36 cellular contexts compared by ENCODE assay signal in the genomic region with DNA sequence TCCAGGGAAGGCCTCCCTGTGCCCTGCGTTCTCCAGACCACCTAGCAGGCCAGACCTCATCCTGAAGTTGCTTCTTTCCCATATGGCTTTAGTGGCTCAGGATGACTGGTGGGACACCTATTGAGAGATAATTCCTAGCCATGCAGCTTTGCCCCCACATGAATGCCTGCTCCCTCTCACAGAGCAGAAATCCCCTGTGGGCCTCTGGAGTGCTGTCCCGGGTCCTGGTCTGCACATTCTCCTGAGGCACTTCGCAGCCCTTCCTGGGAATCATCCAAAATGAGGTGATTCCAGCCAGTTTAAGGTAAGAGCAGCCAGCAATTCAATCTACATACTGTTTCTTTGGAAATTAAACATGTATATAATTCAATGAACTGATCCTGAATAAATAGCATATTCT.
"Had no signal": no experiment of that assay in that cellular context is flagged by ENCODE, and none has a peak within 500 bp of the region (broad histone marks: within the 10 kb centered on the region; RNA-seq: fewer than 3 reads in every experiment).

No MANE protein-coding gene starts in this region.

- H3K4me1 ChIP-seq: adrenal gland, body of pancreas, esophagus muscularis mucosa, foreskin keratinocyte, gastrocnemius medialis, heart left ventricle had no signal

- H3K27me3 ChIP-seq: adrenal gland, body of pancreas, esophagus muscularis mucosa, foreskin keratinocyte, gastrocnemius medialis had no signal

- H3K4me3 Mint-ChIP-seq: activated CD4-positive, alpha-beta memory T cell treated with anti-CD3 and anti-CD28 coated beads for 36 hours; activated CD4-positive, alpha-beta T cell treated with anti-CD3 and anti-CD28 coated beads for 36 hours; activated CD4-positive, alpha-beta T cell treated with anti-CD3 and anti-CD28 coated beads, Interleukin-2, amount 10 ng/mL, durations not matched to agents 24 days and 14 days; activated CD8-positive, alpha-beta memory T cell treated with anti-CD3 and anti-CD28 coated beads, Interleukin-2, amount 10 ng/mL, durations not matched to agents 7 days and 5 days; activated CD8-positive, alpha-beta T cell treated with anti-CD3 and anti-CD28 coated beads, Interleukin-2, amount 10 ng/mL, durations not matched to agents 7 days and 5 days; activated naive CD4-positive, alpha-beta T cell treated with anti-CD3 and anti-CD28 coated beads for 36 hours; activated naive CD4-positive, alpha-beta T cell treated with anti-CD3 and anti-CD28 coated beads, Interleukin-2, amount 50 U/mL, for 24 hours; activated naive CD8-positive, alpha-beta T cell treated with anti-CD3 and anti-CD28 coated beads for 36 hours; activated naive CD8-positive, alpha-beta T cell treated with anti-CD3 and anti-CD28 coated beads, Interleukin-2, amount 50 U/mL, for 24 hours; activated T-helper 1 cell treated with anti-CD3 and anti-CD28 coated beads, Interleukin-12 subunit alpha, Interleukin-12 subunit beta, Interleukin-2, Interleukin-4 antibody, amounts not matched to agents 30 ng/mL and 10 ng/mL and 1 ng/mL, durations not matched to agents 14 hours and 24 hours and 36 hours; T-helper 17 cell; T-helper 2 cell treated with Interferon-gamma antibody and Interleukin-4, amounts not matched to agents 5 μg/mL and 100 μg/mL, for 36 hours had no signal

- H3K9me3 ChIP-seq: adrenal gland, body of pancreas, esophagus muscularis mucosa, gastrocnemius medialis, heart left ventricle had no signal

- DNase-seq: activated CD4-positive, alpha-beta memory T cell treated with anti-CD3 and anti-CD28 coated beads for 36 hours; activated CD4-positive, alpha-beta T cell treated with anti-CD3 and anti-CD28 coated beads for 36 hours; activated CD4-positive, alpha-beta T cell treated with anti-CD3 and anti-CD28 coated beads, Interleukin-2, amount 10 ng/mL, durations not matched to agents 24 days and 14 days; activated CD4-positive, CD25-positive, alpha-beta regulatory T cell; activated CD4-positive, CD25-positive, alpha-beta regulatory T cell treated with anti-CD3 and anti-CD28 coated beads, Interleukin-2, amount 50 U/mL, for 72 hours; activated CD8-positive, alpha-beta memory T cell treated with anti-CD3 and anti-CD28 coated beads, Interleukin-2, amount 10 ng/mL, durations not matched to agents 7 days and 5 days; activated CD8-positive, alpha-beta memory T cell treated with anti-CD3 and anti-CD28 coated beads, Interleukin-2, amount 50 U/mL, for 4 hours; activated CD8-positive, alpha-beta T cell treated with anti-CD3 and anti-CD28 coated beads, Interleukin-2, amount 10 ng/mL, durations not matched to agents 7 days and 5 days; activated effector memory CD4-positive, alpha-beta T cell treated with anti-CD3 and anti-CD28 coated beads, Interleukin-2, amount 50 U/mL, for 16 hours; activated naive CD4-positive, alpha-beta T cell treated with anti-CD3 and anti-CD28 coated beads for 36 hours; activated naive CD8-positive, alpha-beta T cell treated with anti-CD3 and anti-CD28 coated beads for 36 hours; activated naive CD8-positive, alpha-beta T cell treated with anti-CD3 and anti-CD28 coated beads, Interleukin-2, amount 50 U/mL, for 24 hours; activated T-cell treated with anti-CD3 and anti-CD28 coated beads, Interleukin-2, amount 50 U/mL, for 1 hour; activated T-cell treated with anti-CD3 and anti-CD28 coated beads, Interleukin-2, amount 50 U/mL, for 48 hours; adrenal gland; amygdala; aorta; body of pancreas; caudate nucleus; cortex of kidney; dermis blood vessel endothelial cell; effector CD4-positive, alpha-beta T cell; erythroblast; foreskin keratinocyte; gastrocnemius medialis; glutamatergic neuron; heart left ventricle; T-helper 1 cell; T-helper 17 cell; T1000; WERI-Rb-1 had no signal

- H3K27ac ChIP-seq: adrenal gland, body of pancreas, esophagus muscularis mucosa, foreskin keratinocyte, gastrocnemius medialis, heart left ventricle, WERI-Rb-1 had no signal

- H3K4me3 ChIP-seq: adrenal gland, body of pancreas, esophagus muscularis mucosa, gastrocnemius medialis, heart left ventricle had no signal

- H3K4me1 Mint-ChIP-seq: activated CD4-positive, alpha-beta T cell treated with anti-CD3 and anti-CD28 coated beads for 36 hours; activated CD4-positive, alpha-beta T cell treated with anti-CD3 and anti-CD28 coated beads, Interleukin-2, amount 10 ng/mL, durations not matched to agents 24 days and 14 days; activated CD8-positive, alpha-beta memory T cell treated with anti-CD3 and anti-CD28 coated beads, Interleukin-2, amount 10 ng/mL, durations not matched to agents 7 days and 5 days; activated naive CD4-positive, alpha-beta T cell treated with anti-CD3 and anti-CD28 coated beads, Interleukin-2, amount 50 U/mL, for 24 hours; activated naive CD8-positive, alpha-beta T cell treated with anti-CD3 and anti-CD28 coated beads for 36 hours; activated naive CD8-positive, alpha-beta T cell treated with anti-CD3 and anti-CD28 coated beads, Interleukin-2, amount 50 U/mL, for 24 hours had no signal

- H3K36me3 Mint-ChIP-seq: activated CD4-positive, alpha-beta memory T cell treated with anti-CD3 and anti-CD28 coated beads for 36 hours; activated CD8-positive, alpha-beta memory T cell treated with anti-CD3 and anti-CD28 coated beads, Interleukin-2, amount 10 ng/mL, durations not matched to agents 7 days and 5 days; activated naive CD4-positive, alpha-beta T cell treated with anti-CD3 and anti-CD28 coated beads, Interleukin-2, amount 50 U/mL, for 24 hours; activated naive CD8-positive, alpha-beta T cell treated with anti-CD3 and anti-CD28 coated beads for 36 hours had no signal

- ATAC-seq: activated CD4-positive, alpha-beta T cell treated with anti-CD3 and anti-CD28 coated beads for 36 hours; activated CD8-positive, alpha-beta memory T cell treated with anti-CD3 and anti-CD28 coated beads, Interleukin-2, amount 10 ng/mL, durations not matched to agents 7 days and 5 days; activated CD8-positive, alpha-beta T cell treated with anti-CD3 and anti-CD28 coated beads, Interleukin-2, amount 10 ng/mL, durations not matched to agents 7 days and 5 days; activated naive CD8-positive, alpha-beta T cell treated with anti-CD3 and anti-CD28 coated beads, Interleukin-2, amount 50 U/mL, for 24 hours; body of pancreas; foreskin keratinocyte; gastrocnemius medialis; heart left ventricle; T-helper 17 cell had no signal

- H3K36me3 ChIP-seq: adrenal gland, esophagus muscularis mucosa, gastrocnemius medialis, heart left ventricle, WERI-Rb-1 had no signal

- H3K9me3 Mint-ChIP-seq: activated CD4-positive, alpha-beta memory T cell treated with anti-CD3 and anti-CD28 coated beads for 36 hours; activated CD4-positive, alpha-beta T cell treated with anti-CD3 and anti-CD28 coated beads, Interleukin-2, amount 10 ng/mL, durations not matched to agents 24 days and 14 days; activated naive CD4-positive, alpha-beta T cell treated with anti-CD3 and anti-CD28 coated beads for 36 hours; activated naive CD4-positive, alpha-beta T cell treated with anti-CD3 and anti-CD28 coated beads, Interleukin-2, amount 50 U/mL, for 24 hours; activated naive CD8-positive, alpha-beta T cell treated with anti-CD3 and anti-CD28 coated beads for 36 hours; activated naive CD8-positive, alpha-beta T cell treated with anti-CD3 and anti-CD28 coated beads, Interleukin-2, amount 50 U/mL, for 24 hours; activated T-helper 1 cell treated with anti-CD3 and anti-CD28 coated beads, Interleukin-12 subunit alpha, Interleukin-12 subunit beta, Interleukin-2, Interleukin-4 antibody, amounts not matched to agents 30 ng/mL and 10 ng/mL and 1 ng/mL, durations not matched to agents 14 hours and 24 hours and 36 hours; activated T-helper 2 cell treated with anti-CD3 and anti-CD28 coated beads, Interferon-gamma antibody, Interleukin-2, Interleukin-4, amounts not matched to agents 10 μg/mL and 5 μg/mL and 100 μg/mL, durations not matched to agents 14 hours and 24 hours and 36 hours; T-helper 2 cell treated with Interferon-gamma antibody and Interleukin-4, amounts not matched to agents 5 μg/mL and 100 μg/mL, for 36 hours had no signal

- H3K27me3 Mint-ChIP-seq: activated CD4-positive, alpha-beta T cell treated with anti-CD3 and anti-CD28 coated beads for 36 hours; activated naive CD4-positive, alpha-beta T cell treated with anti-CD3 and anti-CD28 coated beads, Interleukin-2, amount 50 U/mL, for 24 hours; activated naive CD8-positive, alpha-beta T cell treated with anti-CD3 and anti-CD28 coated beads for 36 hours; activated naive CD8-positive, alpha-beta T cell treated with anti-CD3 and anti-CD28 coated beads, Interleukin-2, amount 50 U/mL, for 24 hours; T-helper 17 cell had no signal

- H3K27ac Mint-ChIP-seq: activated CD4-positive, alpha-beta memory T cell treated with anti-CD3 and anti-CD28 coated beads for 36 hours; activated CD4-positive, alpha-beta T cell treated with anti-CD3 and anti-CD28 coated beads for 36 hours; activated CD4-positive, alpha-beta T cell treated with anti-CD3 and anti-CD28 coated beads, Interleukin-2, amount 10 ng/mL, durations not matched to agents 24 days and 14 days; activated CD8-positive, alpha-beta memory T cell treated with anti-CD3 and anti-CD28 coated beads, Interleukin-2, amount 10 ng/mL, durations not matched to agents 7 days and 5 days; activated CD8-positive, alpha-beta T cell treated with anti-CD3 and anti-CD28 coated beads, Interleukin-2, amount 10 ng/mL, durations not matched to agents 7 days and 5 days; activated naive CD4-positive, alpha-beta T cell treated with anti-CD3 and anti-CD28 coated beads for 36 hours; activated naive CD4-positive, alpha-beta T cell treated with anti-CD3 and anti-CD28 coated beads, Interleukin-2, amount 50 U/mL, for 24 hours; activated naive CD8-positive, alpha-beta T cell treated with anti-CD3 and anti-CD28 coated beads for 36 hours; activated naive CD8-positive, alpha-beta T cell treated with anti-CD3 and anti-CD28 coated beads, Interleukin-2, amount 50 U/mL, for 24 hours; activated T-helper 1 cell treated with anti-CD3 and anti-CD28 coated beads, Interleukin-12 subunit alpha, Interleukin-12 subunit beta, Interleukin-2, Interleukin-4 antibody, amounts not matched to agents 30 ng/mL and 10 ng/mL and 1 ng/mL, durations not matched to agents 14 hours and 24 hours and 36 hours; activated T-helper 2 cell treated with anti-CD3 and anti-CD28 coated beads, Interferon-gamma antibody, Interleukin-2, Interleukin-4, amounts not matched to agents 10 μg/mL and 5 μg/mL and 100 μg/mL, durations not matched to agents 14 hours and 24 hours and 36 hours; T-helper 17 cell; T-helper 2 cell treated with Interferon-gamma antibody and Interleukin-4, amounts not matched to agents 5 μg/mL and 100 μg/mL, for 36 hours had no signal
